ENCODE assay signal across 22 cellular contexts in the genomic region with DNA sequence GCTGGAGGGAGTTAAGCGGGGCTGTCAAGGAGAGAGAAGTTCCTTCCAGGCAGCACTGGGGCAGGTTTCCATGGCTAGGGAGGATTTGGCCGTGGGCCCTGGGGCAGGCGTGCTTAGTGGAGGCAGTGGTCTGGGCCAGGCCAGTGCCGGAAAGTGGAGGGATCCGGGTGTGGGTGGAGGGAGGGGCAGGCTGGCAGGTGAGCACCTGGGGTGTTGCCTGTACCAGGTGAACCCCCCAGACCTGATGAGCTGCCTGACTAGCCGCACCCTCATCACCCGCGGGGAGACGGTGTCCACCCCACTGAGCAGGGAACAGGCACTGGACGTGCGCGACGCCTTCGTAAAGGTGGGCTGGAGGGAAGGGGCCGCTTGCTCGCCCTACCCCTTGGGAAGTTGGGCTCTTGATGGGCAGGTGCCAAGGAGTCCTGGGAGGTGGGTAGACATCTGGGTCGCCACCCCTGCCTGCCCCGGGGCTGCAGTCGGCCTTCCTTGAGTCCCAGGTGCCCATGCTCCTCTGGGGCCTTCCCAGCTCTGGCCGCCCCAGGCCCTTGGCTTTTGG. TPM values are rescaled to one million over a fixed set of nuclear protein-coding genes. Genes with fewer than 3 reads are reported as not detected.
DNase-seq lines count a peak whose midpoint lies in the region; ATAC-seq and TF ChIP-seq lines count a peak whose summit lies in the region.
"Had no signal": no experiment of that assay in that cellular context is flagged by ENCODE, and none has a peak within 500 bp of the region (broad histone marks: within the 10 kb centered on the region; RNA-seq: fewer than 3 reads in every experiment).

No MANE protein-coding gene starts in this region.

- no peaks in the 10 kb centered on the region for H3K79me2 ChIP-seq in neural progenitor cell (ENCODE audit: low read depth)

- H4K20me1 ChIP-seq in neural progenitor cell (ENCODE audit: low read depth): no peaks in the 10 kb centered on the region

- H3K36me3 Mint-ChIP-seq in neural progenitor cell: no peaks in the 10 kb centered on the region
- H3K36me3 Mint-ChIP-seq: CD4-positive, alpha-beta memory T cell had no signal

- DNase-seq in left ventricle myocardium superior (peak; percentile 12), right atrium auricular region (ENCODE audit: low spot score) (no peak), mesenchymal stem cell (no peak), neural progenitor cell (ENCODE audit: low spot score) (no peak), MG63 (no peak), NCI-H146 treated with DMSO at 0.1 percent for 48 hours (lab: John Stamatoyannopoulos, UW; ENCODE audit: unreplicated experiment) (no peak)
- DNase-seq: C1 segment of cervical spinal cord; Calu3; CD4-positive, alpha-beta memory T cell; COR-L47; DMS53; DMS79 treated with DMSO at 0.1 percent for 48 hours; GF-D8; GM23248; H7; HCEC 1CT had no signal

- H2BK120ac ChIP-seq in mesenchymal stem cell (ENCODE audit: low read depth, low read length): no peak overlapping the region

- no peak overlapping the region for H4K8ac ChIP-seq in mesenchymal stem cell (ENCODE audit: low read length)

- TF ChIP-seq CTCF in right atrium auricular region (IDR thresholded peaks at IDR 0.05): no peak
- no peak for TF ChIP-seq CTCF in neural progenitor cell (IDR thresholded peaks at IDR 0.05)

- no peak overlapping the region for H2BK5ac ChIP-seq in mesenchymal stem cell (ENCODE audit: low read depth, low read length, poor library complexity, severe bottlenecking)

- H3K27ac ChIP-seq in right atrium auricular region (no peak overlapping the region), mesenchymal stem cell (ENCODE audit: low read length, poor library complexity, severe bottlenecking) (no peak overlapping the region), neural progenitor cell (no peak overlapping the region)
- H3K27ac ChIP-seq: GM23248 had no signal

- no peak overlapping the region for H2BK15ac ChIP-seq in mesenchymal stem cell (ENCODE audit: low read depth, poor library complexity, severe bottlenecking)

- H3K36me3 ChIP-seq in right atrium auricular region (no peaks in the 10 kb centered on the region), mesenchymal stem cell (ENCODE audit: control insufficient read depth in 1 of 2, insufficient read depth in 2 of 2, low read depth in 1 of 2, low read length in 2 of 2) (no peaks in the 10 kb centered on the region), neural progenitor cell (no peaks in the 10 kb centered on the region), MG63 (no peaks in the 10 kb centered on the region)

- no peaks in the 10 kb centered on the region for H3K4me1 Mint-ChIP-seq in neural progenitor cell

- H3K18ac ChIP-seq in mesenchymal stem cell (ENCODE audit: low read depth in 1 of 2, low read length in 2 of 2): no peak overlapping the region

- H3K14ac ChIP-seq in mesenchymal stem cell (ENCODE audit: low read length in 2 of 2): no peak overlapping the region

- WGBS in mesenchymal stem cell: 94% methylated on average over 20 of the region's 20 CpGs

- H3K27ac Mint-ChIP-seq in neural progenitor cell: peak overlapping the region; percentile 34
- H3K27ac Mint-ChIP-seq: CD4-positive, alpha-beta memory T cell had no signal

- peaks cover 0 to 2% of the 10 kb centered on the region in 2 donors for H3K4me1 ChIP-seq in right atrium auricular region
- H3K4me1 ChIP-seq in mesenchymal stem cell (ENCODE audit: control insufficient read depth, insufficient read depth, low read depth, low read length): no peaks in the 10 kb centered on the region
- no peaks in the 10 kb centered on the region for H3K4me1 ChIP-seq in neural progenitor cell

- ATAC-seq in left ventricle myocardium superior: no peak

- peak overlapping the region; percentile 32 for H4K91ac ChIP-seq in mesenchymal stem cell (ENCODE audit: low read length)

- H3K23ac ChIP-seq in mesenchymal stem cell (ENCODE audit: low read length in 2 of 2): no peak overlapping the region

- no peak overlapping the region for H2AFZ ChIP-seq in mesenchymal stem cell (ENCODE audit: low read depth, low read length)
- no peak overlapping the region for H2AFZ ChIP-seq in neural progenitor cell (replicated peaks)
- H2AFZ ChIP-seq: GM23248 had no signal

- no peaks in the 10 kb centered on the region for H3K27me3 ChIP-seq in right atrium auricular region
- peaks cover 41 to 65% of the 10 kb centered on the region in 2 experiments for H3K27me3 ChIP-seq in mesenchymal stem cell (ENCODE audit: control insufficient read depth in 1 of 2, insufficient read depth in 1 of 2, low read length in 2 of 2)
- no peaks in the 10 kb centered on the region for H3K27me3 ChIP-seq in neural progenitor cell
- no peaks in the 10 kb centered on the region for H3K27me3 ChIP-seq in MG63

- intact Hi-C loops in left ventricle myocardium superior (cut with micrococcal nuclease): no loop called here

- H3K4me3 Mint-ChIP-seq in neural progenitor cell: no peak overlapping the region
- H3K4me3 Mint-ChIP-seq: CD4-positive, alpha-beta memory T cell had no signal

- H2BK12ac ChIP-seq in mesenchymal stem cell (ENCODE audit: low read length in 2 of 2): no peak overlapping the region

- H3F3A ChIP-seq in neural progenitor cell (ENCODE audit: low read depth): no peaks in the 10 kb centered on the region

- H3K9me3 ChIP-seq in right atrium auricular region: no peaks in the 10 kb centered on the region
- H3K9me3 ChIP-seq in mesenchymal stem cell (ENCODE audit: control insufficient read depth, low read length): no peaks in the 10 kb centered on the region
- no peaks in the 10 kb centered on the region for H3K9me3 ChIP-seq in neural progenitor cell (ENCODE audit: low read depth)
- H3K9me3 ChIP-seq in MG63: no peaks in the 10 kb centered on the region

- no peak overlapping the region for H3K9ac ChIP-seq in mesenchymal stem cell (ENCODE audit: low read length)
- no peak overlapping the region for H3K9ac ChIP-seq in neural progenitor cell
- H3K9ac ChIP-seq: GM23248 had no signal

- H3K4me3 ChIP-seq in right atrium auricular region: no peak overlapping the region
- no peak overlapping the region for H3K4me3 ChIP-seq in mesenchymal stem cell (ENCODE audit: insufficient read depth in 1 of 2, low read depth in 1 of 2, low read length in 2 of 2)
- H3K4me3 ChIP-seq in neural progenitor cell: no peak overlapping the region
- H3K4me3 ChIP-seq in MG63: no peak overlapping the region
- H3K4me3 ChIP-seq: GM23248 had no signal

- H3K4ac ChIP-seq in mesenchymal stem cell (ENCODE audit: low read depth in 1 of 2, low read length in 2 of 2): no peak overlapping the region

- H3K9me3 Mint-ChIP-seq in neural progenitor cell: no peaks in the 10 kb centered on the region
- H3K9me3 Mint-ChIP-seq: CD4-positive, alpha-beta memory T cell had no signal

- peaks cover 15% of the 10 kb centered on the region for H3K27me3 Mint-ChIP-seq in neural progenitor cell (ENCODE audit: insufficient read depth, low read depth)
- H3K27me3 Mint-ChIP-seq: CD4-positive, alpha-beta memory T cell had no signal

- no peak overlapping the region for H2AK5ac ChIP-seq in mesenchymal stem cell (ENCODE audit: low read length, severe bottlenecking)

- H3K79me1 ChIP-seq in mesenchymal stem cell (replicated peaks; ENCODE audit: low read length, poor library complexity, severe bottlenecking): no peaks in the 10 kb centered on the region

- H3K4me2 ChIP-seq in mesenchymal stem cell (ENCODE audit: low read length, poor library complexity, severe bottlenecking): no peak overlapping the region
- H3K4me2 ChIP-seq in neural progenitor cell: no peak overlapping the region

RNA-seq across cellular contexts. Expression of a gene that starts 32.0 kb away (rescaled TPM):
- total RNA-seq in left ventricle myocardium superior (4.6 TPM), right atrium auricular region (1 to 10 TPM; 1.4 to 5.0 TPM), neural progenitor cell (ENCODE audit: low replicate concordance) (0.97 and 2.7 TPM in 2 replicates)
- polyA plus RNA-seq in mesenchymal stem cell (2013, experiment 1 of 2): 0.04 TPM
- polyA plus RNA-seq in mesenchymal stem cell (2013, experiment 2 of 2): 0.03 TPM
- not detected in 2 replicates for total RNA-seq in MG63 (2014; rRNA removed; shearing (Covaris generic); ENCODE audit: low replicate concordance)
- total RNA-seq: A172, A673, GM23248 had no signal
- polyA plus RNA-seq: GM23248 had no signal

RNA-seq across cellular contexts. Expression of a gene that starts 57.4 kb away (rescaled TPM):
- total RNA-seq in left ventricle myocardium superior (not detected), right atrium auricular region (not detected), neural progenitor cell (ENCODE audit: low replicate concordance) (not detected in 2 replicates)
- 0.19 TPM for polyA plus RNA-seq in mesenchymal stem cell (2013, experiment 1 of 2)
- polyA plus RNA-seq in mesenchymal stem cell (2013, experiment 2 of 2): not detected
- total RNA-seq in MG63 (2014; rRNA removed; shearing (Covaris generic); ENCODE audit: low replicate concordance): not detected in 2 replicates
- total RNA-seq: A172, A673, Daoy, G401, GM23248, H1, H7 had no signal
- polyA plus RNA-seq: BJ; CD4-positive, alpha-beta memory T cell; GM23248; H1 had no signal
